In genomic region chr17:57255776-57256681, GRCh38 we compare ENCODE assay signal across 1 cellular context.
TF ChIP-seq lines count a peak whose summit lies in the region.

Gene MSI2, plus strand, starts transcription at chr17:57256523. Its CDS starts 220 bp downstream, at chr17:57256743.

TF ChIP-seq in K562, 482 proteins besides CTCF, POLR2A, EP300 and RAD21 (continued from another document and continues in another):
- 0 out of 4 replicates have a peak, but pooled peaks of 1 of the 2 experiments have one; percentile 39 for TF ChIP-seq NONO (IDR thresholded peaks at IDR 0.05; ENCODE audit: low read depth in 2 of 2, low read length in 1 of 2)
- peak; percentile 73; the same call in 1 of the 2 replicates for TF ChIP-seq RB1 (IDR thresholded peaks at IDR 0.05; ENCODE audit: low read depth)
- TF ChIP-seq NCOA4 (IDR thresholded peaks at IDR 0.05; ENCODE audit: partially characterized antibody) = no peak
- TF ChIP-seq ZNF696 (CRISPR knock-in tag; conservative IDR thresholded peaks at IDR 0.05) = no peak
- 0 out of 2 replicates have a peak, but pooled peaks have one; percentile 47 for TF ChIP-seq ZBTB2 (IDR thresholded peaks at IDR 0.05)
- TF ChIP-seq TOE1 (IDR thresholded peaks at IDR 0.05; ENCODE audit: borderline replicate concordance) = no peak
- no peak for TF ChIP-seq TOE1 (CRISPR knock-in tag; IDR thresholded peaks at IDR 0.05; ENCODE audit: borderline replicate concordance, low read depth)
- no peak for TF ChIP-seq ZNF12 (CRISPR knock-in tag; IDR thresholded peaks at IDR 0.05)
- peak in 1 of 2 experiments; percentile 55 for TF ChIP-seq E2F6 (IDR thresholded peaks at IDR 0.05; ENCODE audit: borderline replicate concordance in 1 of 2, extremely low read depth in 1 of 2, insufficient read depth in 1 of 2, insufficient read length in 1 of 2, low read depth in 1 of 2, low read length in 1 of 2, poor library complexity in 1 of 2, severe bottlenecking in 1 of 2)
- TF ChIP-seq MAZ (CRISPR knock-in tag; conservative IDR thresholded peaks at IDR 0.05 in 1 of 2, IDR thresholded peaks at IDR 0.05 in 1 of 2) = peak; percentile 72 to 94
- no peak for TF ChIP-seq THAP12 (CRISPR knock-in tag; IDR thresholded peaks at IDR 0.05)
- no peak for TF ChIP-seq BDP1 (IDR thresholded peaks at IDR 0.05; ENCODE audit: insufficient read depth, insufficient read length)
- no peak for TF ChIP-seq ZNF511 (CRISPR knock-in tag; IDR thresholded peaks at IDR 0.05)
- 0 out of 2 replicates have a peak, but pooled peaks have one; percentile 43 for TF ChIP-seq CBX1 (IDR thresholded peaks at IDR 0.05; ENCODE audit: low read depth)
- TF ChIP-seq RCOR1 (IDR thresholded peaks at IDR 0.05; ENCODE audit: borderline replicate concordance in 1 of 2, low read depth in 2 of 2, low read length in 2 of 2) = peak in 1 of 2 experiments; percentile 28; a peak in 1 of 4 replicates
- TF ChIP-seq RHOXF2B (CRISPR knock-in tag; conservative IDR thresholded peaks at IDR 0.05) = no peak
- no peak for TF ChIP-seq EGR1 (conservative IDR thresholded peaks at IDR 0.05)
- TF ChIP-seq ZNF324 (CRISPR knock-in tag; IDR thresholded peaks at IDR 0.05) = no peak
- no peak for TF ChIP-seq PYGO2 (tag; IDR thresholded peaks at IDR 0.05)
- TF ChIP-seq BACH1 (tag; IDR thresholded peaks at IDR 0.05) = no peak
- peak; percentile 67; the same call in 1 of the 2 replicates for TF ChIP-seq MYC (IDR thresholded peaks at IDR 0.05; ENCODE audit: low read depth, low read length)
- no peak for TF ChIP-seq MYC (CRISPR knock-in tag; IDR thresholded peaks at IDR 0.05; ENCODE audit: borderline replicate concordance, low read depth)
- TF ChIP-seq CSDE1 (IDR thresholded peaks at IDR 0.05) = no peak
- TF ChIP-seq USF1 (CRISPR knock-in tag; IDR thresholded peaks at IDR 0.05) = peak; percentile 59; the same call in 1 of the 2 replicates
- TF ChIP-seq ZNF408 (CRISPR knock-in tag; IDR thresholded peaks at IDR 0.05; ENCODE audit: low read depth) = no peak
- TF ChIP-seq THAP7 (CRISPR knock-in tag; IDR thresholded peaks at IDR 0.05) = no peak
- no peak for TF ChIP-seq MCM3 (IDR thresholded peaks at IDR 0.05)
- TF ChIP-seq PHF8 (IDR thresholded peaks at IDR 0.05; ENCODE audit: borderline replicate concordance, low read length) = peak; percentile 36; the same call in 1 of the 2 replicates
- TF ChIP-seq FOXP4 (CRISPR knock-in tag; IDR thresholded peaks at IDR 0.05; ENCODE audit: borderline replicate concordance) = no peak
- no peak for TF ChIP-seq FOXM1 (IDR thresholded peaks at IDR 0.05; ENCODE audit: low read depth)
- 0 out of 2 replicates have a peak, but pooled peaks have one; percentile 42 for TF ChIP-seq FOXM1 (CRISPR knock-in tag; IDR thresholded peaks at IDR 0.05; ENCODE audit: low read depth)
- TF ChIP-seq RBM17 (IDR thresholded peaks at IDR 0.05; ENCODE audit: borderline replicate concordance, low read depth, low read length) = no peak
- TF ChIP-seq PCBP2 (IDR thresholded peaks at IDR 0.05; ENCODE audit: low read depth, low read length, poor library complexity, severe bottlenecking) = no peak
- TF ChIP-seq ATF4 (CRISPR knock-in tag; IDR thresholded peaks at IDR 0.05) = no peak
- no peak for TF ChIP-seq CGGBP1 (CRISPR knock-in tag; IDR thresholded peaks at IDR 0.05)
- TF ChIP-seq PURB (CRISPR knock-in tag; IDR thresholded peaks at IDR 0.05; ENCODE audit: low read depth) = no peak
- peak; percentile 94 for TF ChIP-seq CREM (IDR thresholded peaks at IDR 0.05; ENCODE audit: low read depth)
- 0 out of 2 replicates have a peak, but pooled peaks have one; percentile 14 for TF ChIP-seq CC2D1A (IDR thresholded peaks at IDR 0.05)
- no peak for TF ChIP-seq MECOM (CRISPR knock-in tag; IDR thresholded peaks at IDR 0.05)
- TF ChIP-seq ZBTB7A (IDR thresholded peaks at IDR 0.05; ENCODE audit: borderline replicate concordance, control insufficient read depth, low read depth, low read length) = peak; percentile 76
- TF ChIP-seq BRCA1 (IDR thresholded peaks at IDR 0.05) = no peak
- TF ChIP-seq BRCA1 (CRISPR knock-in tag; IDR thresholded peaks at IDR 0.05) = no peak
- peak; percentile 76; the same call in 1 of the 2 replicates for TF ChIP-seq BHLHE40 (IDR thresholded peaks at IDR 0.05; ENCODE audit: low read length)
- TF ChIP-seq ZFPM2 (CRISPR knock-in tag; IDR thresholded peaks at IDR 0.05) = no peak
- TF ChIP-seq ARID2 (IDR thresholded peaks at IDR 0.05) = no peak
- TF ChIP-seq GATAD2B (IDR thresholded peaks at IDR 0.05; ENCODE audit: borderline replicate concordance) = peak; percentile 31; the same call in 1 of the 2 replicates
- peak; percentile 23; the same call in 1 of the 2 replicates for TF ChIP-seq POLR2AphosphoS5 (IDR thresholded peaks at IDR 0.05; ENCODE audit: control insufficient read depth, insufficient read depth, low read depth, low read length)
- no peak for TF ChIP-seq ZNF253 (CRISPR knock-in tag; conservative IDR thresholded peaks at IDR 0.05)
- TF ChIP-seq CBFA2T2 (conservative IDR thresholded peaks at IDR 0.05) = no peak
- TF ChIP-seq USF2 (CRISPR knock-in tag; IDR thresholded peaks at IDR 0.05) = peak; percentile 68
- TF ChIP-seq ATF1 (CRISPR knock-in tag; IDR thresholded peaks at IDR 0.05) = peak; percentile 50; the same call in 1 of the 2 replicates
- TF ChIP-seq ATF1 (tag; IDR thresholded peaks at IDR 0.05) = peak; percentile 62
- TF ChIP-seq ZNF830 (CRISPR knock-in tag; IDR thresholded peaks at IDR 0.05) = no peak
- TF ChIP-seq ZFX (CRISPR knock-in tag; IDR thresholded peaks at IDR 0.05) = peak; percentile 19; the same call in 1 of the 2 replicates
- peak in 1 of 2 experiments; percentile 37; a peak in 1 of 4 replicates for TF ChIP-seq MNT (conservative IDR thresholded peaks at IDR 0.05)
- TF ChIP-seq MAX (CRISPR knock-in tag; IDR thresholded peaks at IDR 0.05) = peak; percentile 80
- peak; percentile 91 for TF ChIP-seq HNRNPK (IDR thresholded peaks at IDR 0.05; ENCODE audit: low read depth, low read length, poor library complexity, severe bottlenecking)
- peak; percentile 16; the same call in 1 of the 2 replicates for TF ChIP-seq ZNF740 (CRISPR knock-in tag; IDR thresholded peaks at IDR 0.05)
- peak in 1 of 2 experiments; percentile 79; a peak in 2 of 4 replicates for TF ChIP-seq ZNF740 (tag; IDR thresholded peaks at IDR 0.05)
- TF ChIP-seq ZC3H11A (IDR thresholded peaks at IDR 0.05; ENCODE audit: low read depth, low read length) = no peak
- TF ChIP-seq FOXA3 (CRISPR knock-in tag; conservative IDR thresholded peaks at IDR 0.05 in 1 of 2, IDR thresholded peaks at IDR 0.05 in 1 of 2) = no peak
